8 cellular contexts compared by ENCODE assay signal in genomic region chr1:202154766-202155477, GRCh38. TPM values are rescaled to one million over a fixed set of nuclear protein-coding genes. Genes with fewer than 3 reads are reported as not detected.
DNase-seq lines count a peak whose midpoint lies in the region; ATAC-seq and TF ChIP-seq lines count a peak whose summit lies in the region.

No MANE protein-coding gene starts in this region.

- peak; percentile 91 for DNase-seq in DMS53 (lab: John Stamatoyannopoulos, UW)
- DNase-seq in HL-60 (ENCODE audit: low read depth in 1 of 2, low spot score in 1 of 2): peak; percentile 54 to 82
- peak in 2 of 3 donors; percentile 61 to 79 for DNase-seq in Peyer's patch
- DNase-seq in amniotic stem cell (lab: John Stamatoyannopoulos, UW): peak; percentile 42
- DNase-seq in inferior parietal cortex (ENCODE audit: extremely low spot score): peak; percentile 63
- peak in 4 of 6 experiments; percentile 12 to 52 (median 28) for DNase-seq in stimulated activated naive CD4-positive, alpha-beta T cell (lab: John Stamatoyannopoulos, UW)

- H3K9me3 ChIP-seq in Peyer's patch: no peaks in the 10 kb centered on the region

- H3K4me3 ChIP-seq in HL-60 (replicated peaks; ENCODE audit: insufficient read depth, low read length) (no peak overlapping the region), Peyer's patch (no peak overlapping the region)

- H3K36me3 ChIP-seq in Peyer's patch: no peaks in the 10 kb centered on the region

- H3K27me3 ChIP-seq in HL-60 (ENCODE audit: insufficient read depth, poor library complexity, severe bottlenecking): no peaks in the 10 kb centered on the region
- no peaks in the 10 kb centered on the region for H3K27me3 ChIP-seq in Peyer's patch

- ATAC-seq in GM19023 (IDR thresholded peaks at IDR 0.05; ENCODE audit: unreplicated experiment): no peak
- no peak for ATAC-seq in HG03139 (IDR thresholded peaks at IDR 0.05; ENCODE audit: unreplicated experiment)

- H3K4me1 ChIP-seq in Peyer's patch: peaks cover 0 to 10% (median 3%) of the 10 kb centered on the region in 4 donors

- no peak for TF ChIP-seq POLR2A in Peyer's patch (IDR thresholded peaks at IDR 0.05)

- TF ChIP-seq CTCF in HL-60 (IDR thresholded peaks at IDR 0.05; ENCODE audit: insufficient read depth, low read length) (peak; percentile 31), Peyer's patch (IDR thresholded peaks at IDR 0.05) (peak; percentile 10 to 57 (median 50))

- H3K27ac ChIP-seq in HL-60 (replicated peaks) (no peak overlapping the region), Peyer's patch (peak overlapping the region in 1 of 4 donors; percentile 25)

RNA-seq across cellular contexts. Expression of gene PTPN7, which starts 5.5 kb away (rescaled TPM):
- 10 to 100 TPM in 2 of 4 donors, 1 to 10 TPM in 2; 4.7 to 48.7 (median 7.6) TPM for total RNA-seq in Peyer's patch

RNA-seq across cellular contexts. Expression of gene ARL8A, which starts 10.4 kb away (rescaled TPM):
- 10 to 100 TPM; 25.7 to 37.1 (median 36.0) TPM for total RNA-seq in Peyer's patch

RNA-seq across cellular contexts. Expression of gene GPR37L1, which starts 32.2 kb away (rescaled TPM):
- total RNA-seq in Peyer's patch: under 1 TPM in 3 of 4 donors, not detected in 1; 0.18 to 0.95 (median 0.27) TPM

RNA-seq across cellular contexts. Expression of gene LGR6, which starts 38.7 kb away (rescaled TPM):
- 1 to 10 TPM in 3 of 4 donors, under 1 TPM in 1; 0.53 to 3.3 (median 2.3) TPM for total RNA-seq in Peyer's patch

Comparison
In these comparisons a context has a peak if more than half of its experiments do, and no peak if none do; other contexts are left out.
1. DNase-seq: peak in every context shown above with its lines; median percentile 91 in DMS53; 70 in Peyer's patch; 68 in HL-60; 63 in inferior parietal cortex; 42 in amniotic stem cell; 28 in stimulated activated naive CD4-positive, alpha-beta T cell.